ENCODE assay signal across 8 cellular contexts in genomic region chr1:174021611-174022079, GRCh38. TPM values are rescaled to one million over a fixed set of nuclear protein-coding genes. Genes with fewer than 3 reads are reported as not detected.
DNase-seq lines count a peak whose midpoint lies in the region; ATAC-seq and TF ChIP-seq lines count a peak whose summit lies in the region.

No MANE protein-coding gene starts in this region.

- peaks cover 52% of the 10 kb centered on the region for H3K4me1 Mint-ChIP-seq in activated T-cell treated with anti-CD3 and anti-CD28 coated beads, Interleukin-2, amount 50 U/mL, for 24 hours (ENCODE audit: low read depth)
- H3K4me1 Mint-ChIP-seq in naive thymus-derived CD4-positive, alpha-beta T cell: peaks cover 26 to 59% (median 55%) of the 10 kb centered on the region in 7 donors

- POLR2A ChIA-PET in naive thymus-derived CD4-positive, alpha-beta T cell (lab: Charles Lee): interaction anchor here (1.0 to 3.4 kb wide), 13 partner anchors 11 to 978 kb away, joined by 3 to 21 read pairs (median 7); partner anchors contain the start of genes CACYBP, DARS2, GAS5 and RABGAP1L

- H4K20me1 ChIP-seq in fibroblast of lung (ENCODE audit: control insufficient read depth, extremely low read depth, insufficient read depth, low read length): peaks cover 2% of the 10 kb centered on the region

- peaks cover 52% of the 10 kb centered on the region for H3K79me2 ChIP-seq in fibroblast of lung (ENCODE audit: control insufficient read depth, insufficient read depth, low read length)

- peak; percentile 35 for ATAC-seq in HG02840 (IDR thresholded peaks at IDR 0.05; ENCODE audit: low FRiP score, unreplicated experiment)
- peak; percentile 31 for ATAC-seq in naive thymus-derived CD4-positive, alpha-beta T cell

- H3K27ac ChIP-seq in fibroblast of lung (ENCODE audit: insufficient read depth, low read length): peak overlapping the region; percentile 76
- peak overlapping the region; percentile 94 for H3K27ac ChIP-seq in naive thymus-derived CD4-positive, alpha-beta T cell (ENCODE audit: low read depth, low read length)
- H3K27ac ChIP-seq in suprapubic skin: peak overlapping the region; percentile 95

- TF ChIP-seq CTCF in fibroblast of lung (conservative IDR thresholded peaks at IDR 0.05 in 1 of 2, IDR thresholded peaks at IDR 0.05 in 1 of 2; ENCODE audit: low read depth in 1 of 2, low read length in 2 of 2) (no peak), suprapubic skin (IDR thresholded peaks at IDR 0.05) (no peak)

- peak overlapping the region; percentile 89 for H2AFZ ChIP-seq in fibroblast of lung (ENCODE audit: low read length)

- no peak for TF ChIP-seq POLR2A in suprapubic skin (IDR thresholded peaks at IDR 0.05)

- DNase-seq in SIG-M5 treated with dmso at 0.1 percent for 504 hours (lab: John Stamatoyannopoulos, UW; ENCODE audit: unreplicated experiment) (peak; percentile 65), SIG-M5 (lab: John Stamatoyannopoulos, UW) (no peak), NCI-H526 (lab: John Stamatoyannopoulos, UW) (peak; percentile 72 to 92), fibroblast of lung (ENCODE audit: low read depth in 2 of 2) (peak; percentile 47 to 66), suprapubic skin (ENCODE audit: low spot score in 2 of 2) (peak in 1 of 2 donors; percentile 71)
- DNase-seq in activated T-cell treated with anti-CD3 and anti-CD28 coated beads, Interleukin-2, amount 50 U/mL, for 24 hours: no peak
- peak in 6 of 9 donors; percentile 14 to 31 (median 28) for DNase-seq in naive thymus-derived CD4-positive, alpha-beta T cell

- peak overlapping the region; percentile 92 for H3K27ac Mint-ChIP-seq in activated T-cell treated with anti-CD3 and anti-CD28 coated beads, Interleukin-2, amount 50 U/mL, for 24 hours
- peak overlapping the region; percentile 79 to 98 (median 90) for H3K27ac Mint-ChIP-seq in naive thymus-derived CD4-positive, alpha-beta T cell

- under 1% methylated on average over 17 of the region's 35 CpGs for WGBS in suprapubic skin

- H3K27me3 ChIP-seq in fibroblast of lung (ENCODE audit: control insufficient read depth, insufficient read depth, low read length) (no peaks in the 10 kb centered on the region), suprapubic skin (no peaks in the 10 kb centered on the region)
- no peaks in the 10 kb centered on the region for H3K27me3 ChIP-seq in naive thymus-derived CD4-positive, alpha-beta T cell (ENCODE audit: control insufficient read depth in 2 of 2, insufficient read depth in 2 of 2, low read length in 2 of 2)

- peak overlapping the region; percentile 61 for H3K4me2 ChIP-seq in fibroblast of lung (ENCODE audit: extremely low read depth, insufficient read depth, low read length)

- H3K4me3 ChIP-seq in fibroblast of lung (replicated peaks in 1 of 4; ENCODE audit: control extremely low read depth in 1 of 4, insufficient read depth in 1 of 4, low read depth in 3 of 4, low read length in 4 of 4) (peak overlapping the region; percentile 40 to 94 (median 90)), suprapubic skin (peak overlapping the region; percentile 79)
- peak overlapping the region; percentile 86 for H3K4me3 ChIP-seq in naive thymus-derived CD4-positive, alpha-beta T cell (ENCODE audit: low read length)

- H3K9me3 Mint-ChIP-seq in activated T-cell treated with anti-CD3 and anti-CD28 coated beads, Interleukin-2, amount 50 U/mL, for 24 hours: no peaks in the 10 kb centered on the region
- no peaks in the 10 kb centered on the region for H3K9me3 Mint-ChIP-seq in naive thymus-derived CD4-positive, alpha-beta T cell

- intact Hi-C loops in naive thymus-derived CD4-positive, alpha-beta T cell (cut with micrococcal nuclease): loop anchor here (1.0 to 5.0 kb wide), 14 partner anchors 34 to 1489 kb away; partner anchors contain the start of genes CACYBP (in 2 of the 2), CENPL (in 2 of the 2), DARS2 (in 2 of the 2) and KLHL20 (in 2 of the 2)

- no peaks in the 10 kb centered on the region for H3K27me3 Mint-ChIP-seq in activated T-cell treated with anti-CD3 and anti-CD28 coated beads, Interleukin-2, amount 50 U/mL, for 24 hours
- H3K27me3 Mint-ChIP-seq in naive thymus-derived CD4-positive, alpha-beta T cell: peaks cover 0 to 5% (median 0%) of the 10 kb centered on the region in 5 donors

- CTCF ChIA-PET in naive thymus-derived CD4-positive, alpha-beta T cell (lab: Charles Lee): no interaction called here

- H3K4me3 Mint-ChIP-seq in activated T-cell treated with anti-CD3 and anti-CD28 coated beads, Interleukin-2, amount 50 U/mL, for 24 hours: peak overlapping the region; percentile 93
- peak overlapping the region; percentile 85 to 100 (median 96) for H3K4me3 Mint-ChIP-seq in naive thymus-derived CD4-positive, alpha-beta T cell

- peaks cover 2% of the 10 kb centered on the region for H3K4me1 ChIP-seq in fibroblast of lung (ENCODE audit: control insufficient read depth, extremely low read depth, insufficient read depth, low read length)
- peaks cover 24 to 36% of the 10 kb centered on the region in 2 donors for H3K4me1 ChIP-seq in naive thymus-derived CD4-positive, alpha-beta T cell (ENCODE audit: control insufficient read depth in 2 of 2, insufficient read depth in 2 of 2, low read length in 2 of 2)
- H3K4me1 ChIP-seq in suprapubic skin: peaks cover 50% of the 10 kb centered on the region

- H3K9ac ChIP-seq in fibroblast of lung (ENCODE audit: insufficient read depth, low read length): peak overlapping the region; percentile 87

- no peak for TF ChIP-seq EP300 in suprapubic skin (IDR thresholded peaks at IDR 0.05)

- no peaks in the 10 kb centered on the region for H3K9me3 ChIP-seq in fibroblast of lung (ENCODE audit: control insufficient read depth, insufficient read depth, low read depth, low read length)
- no peaks in the 10 kb centered on the region for H3K9me3 ChIP-seq in naive thymus-derived CD4-positive, alpha-beta T cell (ENCODE audit: control insufficient read depth in 2 of 3, low read length in 3 of 3)
- no peaks in the 10 kb centered on the region for H3K9me3 ChIP-seq in suprapubic skin

- no peaks in the 10 kb centered on the region for H3K36me3 ChIP-seq in fibroblast of lung (ENCODE audit: control insufficient read depth, insufficient read depth, low read length)
- H3K36me3 ChIP-seq in naive thymus-derived CD4-positive, alpha-beta T cell (ENCODE audit: control insufficient read depth in 2 of 3, insufficient read depth in 3 of 3, low read length in 3 of 3): peaks cover 0 to 8% (median 0%) of the 10 kb centered on the region in 3 experiments
- no peaks in the 10 kb centered on the region for H3K36me3 ChIP-seq in suprapubic skin

- H3K36me3 Mint-ChIP-seq in activated T-cell treated with anti-CD3 and anti-CD28 coated beads, Interleukin-2, amount 50 U/mL, for 24 hours (ENCODE audit: low read depth): peaks cover 30% of the 10 kb centered on the region
- H3K36me3 Mint-ChIP-seq in naive thymus-derived CD4-positive, alpha-beta T cell: peaks cover 0 to 9% (median 3%) of the 10 kb centered on the region in 5 donors

RNA-seq across cellular contexts. Expression of gene RC3H1, which starts 0.5 kb away (rescaled TPM):
- 12.8 and 17.5 TPM in 2 replicates for total RNA-seq in fibroblast of lung
- polyA plus RNA-seq in fibroblast of lung: 13.0 and 13.6 TPM in 2 replicates
- 3.3 and 4.1 TPM in 2 replicates for polyA plus RNA-seq in fibroblast of lung (2012)
- 22.9 and 28.4 TPM in 2 replicates for polyA minus RNA-seq in fibroblast of lung (ENCODE audit: low replicate concordance)
- 10 to 100 TPM; 36.5 to 49.5 (median 47.7) TPM for total RNA-seq in naive thymus-derived CD4-positive, alpha-beta T cell
- 1 to 10 TPM; 6.7 to 7.2 TPM for polyA plus RNA-seq in naive thymus-derived CD4-positive, alpha-beta T cell
- total RNA-seq in suprapubic skin: 10 to 100 TPM; 33.6 to 70.9 (median 52.3) TPM

Comparison
In these comparisons a context has a peak if more than half of its experiments do, and no peak if none do; other contexts are left out.
1. DNase-seq: peak in SIG-M5 treated with dmso at 0.1 percent for 504 hours (single experiment), NCI-H526 (2 of 2), fibroblast of lung (2 of 2) and naive thymus-derived CD4-positive, alpha-beta T cell (6 of 9); none in SIG-M5 (single experiment) and activated T-cell treated with anti-CD3 and anti-CD28 coated beads, Interleukin-2, amount 50 U/mL, for 24 hours (single experiment).
2. Peak in every context shown above with its lines, with median percentiles within 50 percentile points of each other: H3K27ac ChIP-seq and H3K4me3 ChIP-seq.